Comparison of ENCODE assay signal across 8 cellular contexts in the genomic region with DNA sequence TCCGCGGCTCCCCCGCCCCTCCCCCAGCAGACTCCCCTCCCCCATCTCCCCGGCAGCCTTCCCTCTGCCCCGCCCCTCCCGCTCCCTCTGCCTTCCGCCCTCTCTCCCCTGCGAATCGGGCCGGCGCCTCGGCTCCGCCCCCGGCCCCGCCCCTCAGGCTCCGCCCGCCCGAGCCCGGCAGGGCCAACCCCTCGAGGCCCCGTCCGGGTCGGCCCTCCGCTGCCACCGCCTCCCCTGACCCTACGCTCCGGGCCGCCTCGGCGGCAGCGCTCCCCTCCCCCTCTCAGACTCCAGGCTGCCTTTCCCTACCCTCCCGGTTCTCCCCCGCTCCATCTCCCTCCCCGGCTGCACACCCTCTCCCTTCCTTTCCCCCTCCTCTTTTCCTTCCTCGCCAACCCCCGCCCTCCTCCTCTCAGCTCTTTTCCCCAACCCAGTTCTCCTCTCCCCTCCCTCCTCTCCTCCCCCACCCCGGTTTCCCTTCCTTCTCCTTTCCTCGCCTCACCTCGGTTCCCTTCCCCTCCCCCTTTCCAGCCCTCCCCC. TPM values are rescaled to one million over a fixed set of nuclear protein-coding genes. Genes with fewer than 3 reads are reported as not detected.
DNase-seq lines count a peak whose midpoint lies in the region; ATAC-seq and TF ChIP-seq lines count a peak whose summit lies in the region.

No MANE protein-coding gene starts in this region.

- no peak for TF ChIP-seq CTCF in MM.1S (IDR thresholded peaks at IDR 0.05; ENCODE audit: low read length)
- TF ChIP-seq CTCF in cardiac muscle cell (IDR thresholded peaks at IDR 0.05; ENCODE audit: low read depth, low read length) = no peak
- TF ChIP-seq CTCF in parathyroid adenoma (IDR thresholded peaks at IDR 0.05) = no peak
- no peak for TF ChIP-seq CTCF in tibial artery (IDR thresholded peaks at IDR 0.05)

- peak; percentile 99 for DNase-seq in GM03348 (ENCODE audit: low spot score)
- peak; percentile 81 for DNase-seq in HCEC 1CT
- peak; percentile 94 for DNase-seq in MM.1S
- DNase-seq in activated naive CD4-positive, alpha-beta T cell treated with anti-CD3 and anti-CD28 coated beads, Interleukin-2, amount 50 U/mL, for 72 hours (ENCODE audit: low spot score in 2 of 2) = peak; percentile 88 to 91
- DNase-seq in cardiac muscle cell (ENCODE audit: low read depth in 1 of 2, low spot score in 1 of 2) = peak; percentile 97 to 99
- peak; percentile 87 to 96 for DNase-seq in tibial artery

- H3K9ac ChIP-seq in MM.1S (ENCODE audit: low read length) = peak overlapping the region; percentile 32; the same call in 1 of the 2 replicates
- no peak overlapping the region for H3K9ac ChIP-seq in parathyroid adenoma

- intact Hi-C loops in tibial artery (cut with DNase I; ENCODE audit: low total_unique reads) = loop anchor here (2.0 to 10.0 kb wide), 3 partner anchors 54 to 633 kb away; a partner anchor contains a TSS

- no peaks in the 10 kb centered on the region for H3K79me2 ChIP-seq in MM.1S (ENCODE audit: low read length)
- H3K79me2 ChIP-seq in parathyroid adenoma = no peaks in the 10 kb centered on the region

- no peaks in the 10 kb centered on the region for H3K36me3 Mint-ChIP-seq in activated naive CD4-positive, alpha-beta T cell treated with anti-CD3 and anti-CD28 coated beads, Interleukin-2, amount 50 U/mL, for 72 hours

- H3K4me2 ChIP-seq in MM.1S (ENCODE audit: low read depth, low read length) (peak overlapping the region; percentile 50; the same call in 1 of the 2 replicates), parathyroid adenoma (ENCODE audit: low read length) (peak overlapping the region; percentile 65)

- no peak overlapping the region for H3K27ac Mint-ChIP-seq in activated naive CD4-positive, alpha-beta T cell treated with anti-CD3 and anti-CD28 coated beads, Interleukin-2, amount 50 U/mL, for 72 hours

- ATAC-seq in SK-N-SH treated with all-trans-retinoic acid at 6 μM for 48 hours = peak; percentile 95
- ATAC-seq in activated naive CD4-positive, alpha-beta T cell treated with anti-CD3 and anti-CD28 coated beads, Interleukin-2, amount 50 U/mL, for 72 hours = peak; percentile 97

- H3K9me3 Mint-ChIP-seq in activated naive CD4-positive, alpha-beta T cell treated with anti-CD3 and anti-CD28 coated beads, Interleukin-2, amount 50 U/mL, for 72 hours = no peaks in the 10 kb centered on the region

- peak overlapping the region; percentile 77 for H3K4me3 ChIP-seq in MM.1S (ENCODE audit: low read length)
- peak overlapping the region; percentile 79 for H3K4me3 ChIP-seq in cardiac muscle cell
- peak overlapping the region; percentile 54 for H3K4me3 ChIP-seq in parathyroid adenoma (ENCODE audit: low read depth, low read length)
- H3K4me3 ChIP-seq in tibial artery = peak overlapping the region; percentile 56 to 73

- peak overlapping the region; percentile 77 for H2AFZ ChIP-seq in MM.1S (ENCODE audit: low read length)
- peak overlapping the region; percentile 75 for H2AFZ ChIP-seq in parathyroid adenoma

- H4K20me1 ChIP-seq in MM.1S (ENCODE audit: insufficient read depth, low read length) = peaks cover 5% of the 10 kb centered on the region

- H3K9me3 ChIP-seq in MM.1S (replicated peaks; ENCODE audit: insufficient read depth, low read length) (no peaks in the 10 kb centered on the region), cardiac muscle cell (ENCODE audit: low read depth) (no peaks in the 10 kb centered on the region), parathyroid adenoma (ENCODE audit: control insufficient read depth, low read length) (no peaks in the 10 kb centered on the region), tibial artery (no peaks in the 10 kb centered on the region)

- no peaks in the 10 kb centered on the region for H3F3A ChIP-seq in MM.1S (ENCODE audit: insufficient read depth, low read length)

- no peak overlapping the region for H3K27ac ChIP-seq in MM.1S (ENCODE audit: low read length)
- H3K27ac ChIP-seq in cardiac muscle cell = peak overlapping the region; percentile 84
- no peak overlapping the region for H3K27ac ChIP-seq in parathyroid adenoma
- H3K27ac ChIP-seq in tibial artery = peak overlapping the region; percentile 33 to 47

- no peaks in the 10 kb centered on the region for H3K36me3 ChIP-seq in MM.1S (replicated peaks; ENCODE audit: insufficient read depth, low read length)
- H3K36me3 ChIP-seq in cardiac muscle cell = peaks cover 10% of the 10 kb centered on the region
- no peaks in the 10 kb centered on the region for H3K36me3 ChIP-seq in parathyroid adenoma (ENCODE audit: control insufficient read depth, insufficient read depth, low read length)
- peaks cover 0 to 8% (median 0%) of the 10 kb centered on the region in 3 donors for H3K36me3 ChIP-seq in tibial artery

- H3K27me3 ChIP-seq in MM.1S (replicated peaks; ENCODE audit: insufficient read depth, low read length) (peaks cover 36% of the 10 kb centered on the region), cardiac muscle cell (peaks cover 29% of the 10 kb centered on the region), parathyroid adenoma (ENCODE audit: control insufficient read depth, insufficient read depth, low read length) (no peaks in the 10 kb centered on the region), tibial artery (peaks cover 0 to 8% of the 10 kb centered on the region in 2 donors)

- H3K9me2 ChIP-seq in MM.1S (replicated peaks; ENCODE audit: insufficient read depth, low read length) = no peaks in the 10 kb centered on the region

- H3K4me1 ChIP-seq in MM.1S (ENCODE audit: low read length) (no peaks in the 10 kb centered on the region), cardiac muscle cell (ENCODE audit: low read depth) (peaks cover 17% of the 10 kb centered on the region), parathyroid adenoma (peaks cover 5% of the 10 kb centered on the region), tibial artery (peaks cover 0 to 30% (median 22%) of the 10 kb centered on the region in 4 donors)

TF ChIP-seq in SK-N-SH treated with all-trans-retinoic acid at 6 μM for 48 hours, 23 proteins besides CTCF, POLR2A, EP300 and RAD21:
- no peak for TF ChIP-seq CSDC2 (CRISPR knock-in tag; IDR thresholded peaks at IDR 0.05)
- no peak for TF ChIP-seq RARB (CRISPR knock-in tag; IDR thresholded peaks at IDR 0.05)
- TF ChIP-seq ZFP30 (CRISPR knock-in tag; IDR thresholded peaks at IDR 0.05) = no peak
- no peak for TF ChIP-seq ARNTL (CRISPR knock-in tag; IDR thresholded peaks at IDR 0.05; ENCODE audit: borderline replicate concordance, low read depth)
- TF ChIP-seq, protein P1, sequence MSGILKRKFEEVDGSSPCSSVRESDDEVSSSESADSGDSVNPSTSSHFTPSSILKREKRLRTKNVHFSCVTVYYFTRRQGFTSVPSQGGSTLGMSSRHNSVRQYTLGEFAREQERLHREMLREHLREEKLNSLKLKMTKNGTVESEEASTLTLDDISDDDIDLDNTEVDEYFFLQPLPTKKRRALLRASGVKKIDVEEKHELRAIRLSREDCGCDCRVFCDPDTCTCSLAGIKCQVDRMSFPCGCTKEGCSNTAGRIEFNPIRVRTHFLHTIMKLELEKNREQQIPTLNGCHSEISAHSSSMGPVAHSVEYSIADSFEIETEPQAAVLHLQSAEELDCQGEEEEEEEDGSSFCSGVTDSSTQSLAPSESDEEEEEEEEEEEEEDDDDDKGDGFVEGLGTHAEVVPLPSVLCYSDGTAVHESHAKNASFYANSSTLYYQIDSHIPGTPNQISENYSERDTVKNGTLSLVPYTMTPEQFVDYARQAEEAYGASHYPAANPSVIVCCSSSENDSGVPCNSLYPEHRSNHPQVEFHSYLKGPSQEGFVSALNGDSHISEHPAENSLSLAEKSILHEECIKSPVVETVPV (CRISPR knock-in tag; IDR thresholded peaks at IDR 0.05) = no peak
- TF ChIP-seq, protein P2, sequence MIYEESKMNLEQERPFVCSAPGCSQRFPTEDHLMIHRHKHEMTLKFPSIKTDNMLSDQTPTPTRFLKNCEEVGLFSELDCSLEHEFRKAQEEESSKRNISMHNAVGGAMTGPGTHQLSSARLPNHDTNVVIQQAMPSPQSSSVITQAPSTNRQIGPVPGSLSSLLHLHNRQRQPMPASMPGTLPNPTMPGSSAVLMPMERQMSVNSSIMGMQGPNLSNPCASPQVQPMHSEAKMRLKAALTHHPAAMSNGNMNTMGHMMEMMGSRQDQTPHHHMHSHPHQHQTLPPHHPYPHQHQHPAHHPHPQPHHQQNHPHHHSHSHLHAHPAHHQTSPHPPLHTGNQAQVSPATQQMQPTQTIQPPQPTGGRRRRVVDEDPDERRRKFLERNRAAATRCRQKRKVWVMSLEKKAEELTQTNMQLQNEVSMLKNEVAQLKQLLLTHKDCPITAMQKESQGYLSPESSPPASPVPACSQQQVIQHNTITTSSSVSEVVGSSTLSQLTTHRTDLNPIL (CRISPR knock-in tag; IDR thresholded peaks at IDR 0.05; ENCODE audit: low read depth) = no peak
- TF ChIP-seq ISL1 (CRISPR knock-in tag; IDR thresholded peaks at IDR 0.05) = no peak
- TF ChIP-seq ZNF70 (CRISPR knock-in tag; IDR thresholded peaks at IDR 0.05) = no peak
- TF ChIP-seq, protein P3, sequence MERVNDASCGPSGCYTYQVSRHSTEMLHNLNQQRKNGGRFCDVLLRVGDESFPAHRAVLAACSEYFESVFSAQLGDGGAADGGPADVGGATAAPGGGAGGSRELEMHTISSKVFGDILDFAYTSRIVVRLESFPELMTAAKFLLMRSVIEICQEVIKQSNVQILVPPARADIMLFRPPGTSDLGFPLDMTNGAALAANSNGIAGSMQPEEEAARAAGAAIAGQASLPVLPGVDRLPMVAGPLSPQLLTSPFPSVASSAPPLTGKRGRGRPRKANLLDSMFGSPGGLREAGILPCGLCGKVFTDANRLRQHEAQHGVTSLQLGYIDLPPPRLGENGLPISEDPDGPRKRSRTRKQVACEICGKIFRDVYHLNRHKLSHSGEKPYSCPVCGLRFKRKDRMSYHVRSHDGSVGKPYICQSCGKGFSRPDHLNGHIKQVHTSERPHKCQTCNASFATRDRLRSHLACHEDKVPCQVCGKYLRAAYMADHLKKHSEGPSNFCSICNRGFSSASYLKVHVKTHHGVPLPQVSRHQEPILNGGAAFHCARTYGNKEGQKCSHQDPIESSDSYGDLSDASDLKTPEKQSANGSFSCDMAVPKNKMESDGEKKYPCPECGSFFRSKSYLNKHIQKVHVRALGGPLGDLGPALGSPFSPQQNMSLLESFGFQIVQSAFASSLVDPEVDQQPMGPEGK (CRISPR knock-in tag; IDR thresholded peaks at IDR 0.05; ENCODE audit: borderline replicate concordance) = no peak
- TF ChIP-seq PPARA (CRISPR knock-in tag; IDR thresholded peaks at IDR 0.05; ENCODE audit: borderline replicate concordance) = no peak
- no peak for TF ChIP-seq GLIS3 (CRISPR knock-in tag; IDR thresholded peaks at IDR 0.05)

RNA-seq across cellular contexts. Expression of a gene that starts 1.6 kb away (rescaled TPM):
- under 1 TPM; 0.23 to 0.25 TPM for total RNA-seq in activated naive CD4-positive, alpha-beta T cell treated with anti-CD3 and anti-CD28 coated beads, Interleukin-2, amount 50 U/mL, for 72 hours
- 19.9 and 33.7 TPM in 2 replicates for total RNA-seq in cardiac muscle cell
- 27.7 and 34.1 TPM in 2 replicates for polyA plus RNA-seq in cardiac muscle cell

Comparison
In these comparisons a context has a peak if more than half of its experiments do, and no peak if none do; other contexts are left out.
1. H3K27ac ChIP-seq: peak in cardiac muscle cell (single experiment) and tibial artery (2 of 2); none in MM.1S (single experiment) and parathyroid adenoma (single experiment).
2. RNA of a gene that starts 1.6 kb away (total RNA-seq): 19.9 to 33.7 TPM in cardiac muscle cell; 0.23 to 0.25 TPM in activated naive CD4-positive, alpha-beta T cell treated with anti-CD3 and anti-CD28 coated beads, Interleukin-2, amount 50 U/mL, for 72 hours; every median in the first group is over 10 times any median in the second.
3. Peak in every context shown above with its lines, with median percentiles within 50 percentile points of each other: DNase-seq and H3K4me3 ChIP-seq.